ENCODE assay signal across 27 cellular contexts in genomic region chr11:46600162-46600561, GRCh38. TPM values are rescaled to one million over a fixed set of nuclear protein-coding genes. Genes with fewer than 3 reads are reported as not detected.
DNase-seq lines count a peak whose midpoint lies in the region; ATAC-seq and TF ChIP-seq lines count a peak whose summit lies in the region.
"Had no signal": no experiment of that assay in that cellular context is flagged by ENCODE, and none has a peak within 500 bp of the region (broad histone marks: within the 10 kb centered on the region; RNA-seq: fewer than 3 reads in every experiment).

No MANE protein-coding gene starts in this region.

- TF ChIP-seq POLR2A in adrenal gland (IDR thresholded peaks at IDR 0.05) = no peak
- TF ChIP-seq POLR2A in gastroesophageal sphincter (IDR thresholded peaks at IDR 0.05) = no peak

- peak overlapping the region; percentile 74 to 96 (median 85) for H3K27ac ChIP-seq in adrenal gland
- peak overlapping the region in 3 of 4 donors; percentile 7 to 56 (median 19) for H3K27ac ChIP-seq in gastroesophageal sphincter
- H3K27ac ChIP-seq in muscle layer of duodenum (ENCODE audit: low read length) = peak overlapping the region; percentile 39
- H3K27ac ChIP-seq in substantia nigra (ENCODE audit: low read depth, low read length, poor library complexity, severe bottlenecking) = peak overlapping the region; percentile 16
- no peak overlapping the region for H3K27ac ChIP-seq in CD8-positive, alpha-beta T cell (ENCODE audit: low read depth, low read length)
- H3K27ac ChIP-seq: brain microvascular endothelial cell had no signal

- no peak for TF ChIP-seq EP300 in gastroesophageal sphincter (IDR thresholded peaks at IDR 0.05)

- no peak overlapping the region for H3K27ac Mint-ChIP-seq in CD8-positive, alpha-beta T cell
- H3K27ac Mint-ChIP-seq: activated CD8-positive, alpha-beta T cell treated with anti-CD3 and anti-CD28 coated beads, Interleukin-2, amount 10 ng/mL, durations not matched to agents 7 days and 5 days; memory B cell had no signal

- POLR2A ChIA-PET in CD8-positive, alpha-beta T cell (lab: Charles Lee) = interaction anchor here (0.7 kb wide), 1 partner anchor 864 kb away, joined by 4 read pairs; no protein-coding TSS in a partner anchor

- intact Hi-C loops in adrenal gland (cut with DNase I) = loop anchor here in 1 of 2 donors (10.0 kb wide), 1 partner anchor 215 kb away; the partner anchor contains the start of gene MDK
- intact Hi-C loops in CD8-positive, alpha-beta T cell (cut with DNase I, micrococcal nuclease) = no loop called here

- CTCF ChIA-PET in CD8-positive, alpha-beta T cell (lab: Charles Lee) = interaction anchor here (0.6 kb wide), 1 partner anchor 28 kb away, joined by 3 read pairs; no protein-coding TSS in a partner anchor

- no peaks in the 10 kb centered on the region for H3K9me3 ChIP-seq in adrenal gland (replicated peaks in 1 of 3)
- no peaks in the 10 kb centered on the region for H3K9me3 ChIP-seq in gastroesophageal sphincter
- no peaks in the 10 kb centered on the region for H3K9me3 ChIP-seq in muscle layer of duodenum (ENCODE audit: control insufficient read depth in 1 of 2, low read length in 2 of 2)
- no peaks in the 10 kb centered on the region for H3K9me3 ChIP-seq in CD8-positive, alpha-beta T cell (ENCODE audit: low read length)
- H3K9me3 ChIP-seq: Caco-2, esophagus squamous epithelium, stomach had no signal

- no peak for DNase-seq in adrenal gland
- DNase-seq in substantia nigra (lab: John Stamatoyannopoulos, UW) = no peak
- no peak for DNase-seq in CD8-positive, alpha-beta T cell
- DNase-seq in NCI-H226 = no peak
- DNase-seq in NOMO-1 treated with dmso at 0.1 percent for 144 hours (lab: John Stamatoyannopoulos, UW; ENCODE audit: unreplicated experiment) = no peak
- DNase-seq: activated CD4-positive, CD25-positive, alpha-beta regulatory T cell treated with anti-CD3 and anti-CD28 coated beads, Interleukin-2, amount 50 U/mL, for 72 hours; activated CD8-positive, alpha-beta T cell treated with anti-CD3 and anti-CD28 coated beads, Interleukin-2, amount 10 ng/mL, durations not matched to agents 7 days and 5 days; activated gamma-delta T cell; activated T-cell treated with anti-CD3 and anti-CD28 coated beads for 4 hours; brain microvascular endothelial cell; Caco-2; DND-41; esophagus squamous epithelium; left cardiac atrium; MM.1S; naive B cell; NCI-H1436; NCI-H2107; NCI-H524 treated with DMSO at 0.1 percent for 48 hours; occipital lobe; retina; stomach had no signal

- no peak overlapping the region for H3K4me3 ChIP-seq in adrenal gland
- no peak overlapping the region for H3K4me3 ChIP-seq in gastroesophageal sphincter
- H3K4me3 ChIP-seq in muscle layer of duodenum (ENCODE audit: low read depth in 1 of 2, low read length in 2 of 2) = no peak overlapping the region
- H3K4me3 ChIP-seq in CD8-positive, alpha-beta T cell (ENCODE audit: low read depth, low read length) = no peak overlapping the region
- H3K4me3 ChIP-seq: coronary artery, esophagus squamous epithelium, stomach had no signal

- H3K36me3 Mint-ChIP-seq in CD8-positive, alpha-beta T cell = peaks cover 16% of the 10 kb centered on the region

- H3K4me1 ChIP-seq in adrenal gland (replicated peaks in 1 of 2) (peaks cover 22 to 33% of the 10 kb centered on the region in 2 donors), gastroesophageal sphincter (peaks cover 0 to 9% (median 0%) of the 10 kb centered on the region in 3 donors), muscle layer of duodenum (ENCODE audit: control insufficient read depth in 1 of 2, insufficient read depth in 2 of 2, low read length in 2 of 2) (no peaks in the 10 kb centered on the region)
- H3K4me1 ChIP-seq in CD8-positive, alpha-beta T cell (ENCODE audit: insufficient read depth, low read length) = no peaks in the 10 kb centered on the region
- H3K4me1 ChIP-seq: stomach had no signal

- no peaks in the 10 kb centered on the region for H3K9me3 Mint-ChIP-seq in CD8-positive, alpha-beta T cell

- H3K4me3 Mint-ChIP-seq in CD8-positive, alpha-beta T cell = no peak overlapping the region
- H3K4me3 Mint-ChIP-seq: activated CD8-positive, alpha-beta T cell treated with anti-CD3 and anti-CD28 coated beads, Interleukin-2, amount 10 ng/mL, durations not matched to agents 7 days and 5 days; memory B cell had no signal

- TF ChIP-seq CTCF in adrenal gland (IDR thresholded peaks at IDR 0.05) = no peak
- TF ChIP-seq CTCF in gastroesophageal sphincter (IDR thresholded peaks at IDR 0.05) = no peak
- no peak for TF ChIP-seq CTCF in CD8-positive, alpha-beta T cell (IDR thresholded peaks at IDR 0.05)

- WGBS in adrenal gland, 4 donors = 22 to 48% (median 29%) methylated on average over 2 of the region's 2 CpGs
- WGBS in gastroesophageal sphincter (ENCODE audit: low coverage in 1 of 2), 2 donors = 65 to 69% methylated on average over 1 to 2 of the region's 2 CpGs

- H3K27me3 Mint-ChIP-seq in CD8-positive, alpha-beta T cell (ENCODE audit: low read depth) = no peaks in the 10 kb centered on the region
- H3K27me3 Mint-ChIP-seq: memory B cell, naive B cell had no signal

- no peak for ATAC-seq in gastroesophageal sphincter
- no peak for ATAC-seq in CD8-positive, alpha-beta T cell
- ATAC-seq in HG03432 (IDR thresholded peaks at IDR 0.05; ENCODE audit: unreplicated experiment) = no peak
- ATAC-seq: activated CD8-positive, alpha-beta T cell treated with anti-CD3 and anti-CD28 coated beads, Interleukin-2, amount 10 ng/mL, durations not matched to agents 7 days and 5 days had no signal

- H3K36me3 ChIP-seq in adrenal gland (replicated peaks in 1 of 2) (peaks cover 0 to 2% of the 10 kb centered on the region in 2 donors), gastroesophageal sphincter (peaks cover 0 to 10% of the 10 kb centered on the region in 2 donors), muscle layer of duodenum (ENCODE audit: control insufficient read depth in 1 of 2, insufficient read depth in 2 of 2, low read length in 2 of 2) (peaks cover 0 to 10% of the 10 kb centered on the region in 2 donors)
- H3K36me3 ChIP-seq in CD8-positive, alpha-beta T cell (ENCODE audit: insufficient read depth, low read length) = no peaks in the 10 kb centered on the region

- H3K27me3 ChIP-seq in adrenal gland (no peaks in the 10 kb centered on the region), gastroesophageal sphincter (no peaks in the 10 kb centered on the region), muscle layer of duodenum (ENCODE audit: low read depth, low read length) (no peaks in the 10 kb centered on the region)
- no peaks in the 10 kb centered on the region for H3K27me3 ChIP-seq in CD8-positive, alpha-beta T cell (ENCODE audit: insufficient read depth, low read length)
- H3K27me3 ChIP-seq: brain microvascular endothelial cell, esophagus squamous epithelium, stomach had no signal

- no peaks in the 10 kb centered on the region for H3K4me1 Mint-ChIP-seq in CD8-positive, alpha-beta T cell (ENCODE audit: low read depth)

RNA-seq across cellular contexts. Expression of gene AMBRA1, which starts 6.3 kb away (rescaled TPM):
- total RNA-seq in adrenal gland (10 to 100 TPM; 40.4 to 73.3 (median 59.7) TPM), gastroesophageal sphincter (10 to 100 TPM; 25.7 to 33.1 (median 30.2) TPM)
- 10 to 100 TPM; 16.2 to 22.8 (median 17.7) TPM for polyA plus RNA-seq in adrenal gland
- 10 to 100 TPM; 31.2 to 34.1 TPM for total RNA-seq in CD8-positive, alpha-beta T cell

RNA-seq across cellular contexts. Expression of gene HARBI1, which starts 16.9 kb away (rescaled TPM):
- total RNA-seq in adrenal gland (1 to 10 TPM; 4.5 to 7.4 (median 6.0) TPM), gastroesophageal sphincter (1 to 10 TPM; 1.9 to 4.2 (median 2.5) TPM)
- polyA plus RNA-seq in adrenal gland = 1 to 10 TPM; 1.5 to 6.9 (median 3.0) TPM
- 10 to 100 TPM; 18.1 to 19.1 TPM for total RNA-seq in CD8-positive, alpha-beta T cell

RNA-seq across cellular contexts. Expression of gene ATG13, which starts 17.2 kb away (rescaled TPM):
- total RNA-seq in adrenal gland (100 to 1,000 TPM in 5 of 8 donors, 10 to 100 TPM in 3; 68.9 to 177 (median 108) TPM), gastroesophageal sphincter (10 to 100 TPM; 47.8 to 81.1 (median 69.5) TPM)
- polyA plus RNA-seq in adrenal gland = 10 to 100 TPM; 31.0 to 62.9 (median 57.0) TPM
- 100 to 1,000 TPM; 117 to 137 TPM for total RNA-seq in CD8-positive, alpha-beta T cell
